Comparison of ENCODE assay signal across 8 cellular contexts in the genomic region with DNA sequence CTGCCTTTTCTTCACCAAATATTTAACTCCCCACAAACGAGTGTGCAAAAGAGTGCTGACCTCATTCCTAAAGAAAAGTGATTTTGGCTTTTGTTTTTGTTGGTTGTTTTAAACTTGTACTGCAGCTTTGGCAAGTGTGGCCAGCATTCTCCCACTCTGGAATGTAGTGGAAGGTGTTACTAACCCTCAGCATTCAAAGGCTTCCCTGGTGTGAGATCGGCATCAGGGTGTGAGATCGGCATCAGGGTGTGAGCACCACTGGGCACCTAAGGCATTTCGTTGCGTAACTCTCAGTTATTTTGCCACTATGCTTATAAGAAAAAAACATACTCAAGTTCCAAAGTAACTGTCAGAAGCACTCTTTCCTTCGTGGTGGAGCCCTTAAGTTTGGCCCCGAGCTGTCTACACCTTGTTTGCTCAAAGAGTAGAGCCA. TPM values are rescaled to one million over a fixed set of nuclear protein-coding genes. Genes with fewer than 3 reads are reported as not detected.
DNase-seq lines count a peak whose midpoint lies in the region; ATAC-seq and TF ChIP-seq lines count a peak whose summit lies in the region.

No MANE protein-coding gene starts in this region.

- H3K4me1 Mint-ChIP-seq in type B pancreatic cell (ENCODE audit: unreplicated experiment), result peaks cover 22% of the 10 kb centered on the region

- TF ChIP-seq CTCF in cardiac muscle cell (IDR thresholded peaks at IDR 0.05; ENCODE audit: low read depth, low read length) (no peak), brain microvascular endothelial cell (IDR thresholded peaks at IDR 0.05; ENCODE audit: low read depth, low read length, missing control alignments) (no peak), liver (IDR thresholded peaks at IDR 0.05; ENCODE audit: low read depth, low read length, missing input control) (no peak), type B pancreatic cell (conservative IDR thresholded peaks at IDR 0.05) (no peak)

- no peaks in the 10 kb centered on the region for H3K36me3 ChIP-seq in cardiac muscle cell
- H3K36me3 ChIP-seq in brain microvascular endothelial cell (replicated peaks), result no peaks in the 10 kb centered on the region
- no peaks in the 10 kb centered on the region for H3K36me3 ChIP-seq in liver (ENCODE audit: control insufficient read depth in 4 of 4, insufficient read depth in 3 of 4, low read depth in 1 of 4, low read length in 3 of 4)

- peak overlapping the region; percentile 82 for H3K27ac Mint-ChIP-seq in type B pancreatic cell

- H3K27ac ChIP-seq in cardiac muscle cell (no peak overlapping the region), brain microvascular endothelial cell (peak overlapping the region; percentile 74), liver (ENCODE audit: low read depth in 1 of 2, low read length in 2 of 2) (peak overlapping the region; percentile 60 to 74)

- ATAC-seq in Right ventricle myocardium inferior, result no peak

- in situ Hi-C loops in brain microvascular endothelial cell (cut with HindIII; ENCODE audit: low pct_ligation_motif_present, low sequenced_read_pairs), result no loop called here

- H3K4me1 ChIP-seq in cardiac muscle cell (ENCODE audit: low read depth) (peaks cover 5% of the 10 kb centered on the region), liver (ENCODE audit: control insufficient read depth in 4 of 4, insufficient read depth in 4 of 4, low read length in 3 of 4) (peaks cover 5 to 23% (median 14%) of the 10 kb centered on the region in 4 donors)

- H3K4me3 ChIP-seq in cardiac muscle cell, result peak overlapping the region; percentile 50
- peak overlapping the region; percentile 86 for H3K4me3 ChIP-seq in brain microvascular endothelial cell (ENCODE audit: low read depth, low read length)
- peak overlapping the region; percentile 28 to 81 (median 69) for H3K4me3 ChIP-seq in liver (ENCODE audit: low read depth in 1 of 3, low read length in 3 of 3)

- H3K4me3 Mint-ChIP-seq in type B pancreatic cell, result peak overlapping the region; percentile 96

- H3K36me3 Mint-ChIP-seq in type B pancreatic cell, result peaks cover 6% of the 10 kb centered on the region

- H3K9me3 Mint-ChIP-seq in type B pancreatic cell, result peaks cover 6% of the 10 kb centered on the region

- intact Hi-C loops in Right ventricle myocardium inferior (cut with DNase I), result loop anchor here (1.0 kb wide), 1 partner anchor 90 kb away; the partner anchor contains the start of gene DCAF17

- peaks cover 28% of the 10 kb centered on the region for H3K27me3 Mint-ChIP-seq in type B pancreatic cell

- 25% methylated on average over 7 of the region's 7 CpGs for WGBS in liver

- peaks cover 35% of the 10 kb centered on the region for H3K27me3 ChIP-seq in cardiac muscle cell
- H3K27me3 ChIP-seq in brain microvascular endothelial cell (replicated peaks), result no peaks in the 10 kb centered on the region
- H3K27me3 ChIP-seq in liver (ENCODE audit: control insufficient read depth in 4 of 4, insufficient read depth in 4 of 4, low read length in 3 of 4), result no peaks in the 10 kb centered on the region

- TF ChIP-seq RAD21 in liver (IDR thresholded peaks at IDR 0.05), result no peak

- H3K9me3 ChIP-seq in cardiac muscle cell (ENCODE audit: low read depth) (no peaks in the 10 kb centered on the region), liver (ENCODE audit: control insufficient read depth in 4 of 4, low read length in 3 of 4) (no peaks in the 10 kb centered on the region)

- peak; percentile 21 to 48 for DNase-seq in cardiac muscle cell (ENCODE audit: low read depth in 1 of 2, low spot score in 1 of 2)
- DNase-seq in Right ventricle myocardium inferior (ENCODE audit: missing footprints), result no peak
- no peak for DNase-seq in brain microvascular endothelial cell
- DNase-seq in type B pancreatic cell (ENCODE audit: extremely low spot score, unreplicated experiment), result no peak
- no peak for DNase-seq in DMS53 treated with DMSO at 0.1 percent for 48 hours (lab: John Stamatoyannopoulos, UW; ENCODE audit: unreplicated experiment)
- DNase-seq in activated naive CD4-positive, alpha-beta T cell treated with Interleukin-2 at 50 U/mL for 16 hours, result no peak
- DNase-seq in DMS79 treated with DMSO at 0.1 percent for 48 hours (lab: John Stamatoyannopoulos, UW), result no peak

- H3K9ac ChIP-seq in liver (ENCODE audit: low read depth in 1 of 2, low read length in 2 of 2), result peak overlapping the region in 1 of 2 donors; percentile 74

TF ChIP-seq in liver, 16 proteins besides CTCF, POLR2A, EP300 and RAD21:
- TF ChIP-seq YY1 (IDR thresholded peaks at IDR 0.05), result no peak
- TF ChIP-seq HNF4A (conservative IDR thresholded peaks at IDR 0.05), result no peak
- no peak for TF ChIP-seq GABPA (IDR thresholded peaks at IDR 0.05 in 1 of 2, conservative IDR thresholded peaks at IDR 0.05 in 1 of 2)
- no peak for TF ChIP-seq MAX (IDR thresholded peaks at IDR 0.05)
- TF ChIP-seq HNF4G (IDR thresholded peaks at IDR 0.05), result no peak
- no peak for TF ChIP-seq NR2F2 (IDR thresholded peaks at IDR 0.05)
- TF ChIP-seq TAF1 (conservative IDR thresholded peaks at IDR 0.05), result no peak
- TF ChIP-seq JUND (IDR thresholded peaks at IDR 0.05), result no peak
- no peak for TF ChIP-seq EGR1 (IDR thresholded peaks at IDR 0.05; ENCODE audit: low read depth in 2 of 2)
- TF ChIP-seq ZBTB33 (IDR thresholded peaks at IDR 0.05), result no peak
- no peak for TF ChIP-seq RXRA (IDR thresholded peaks at IDR 0.05)
- TF ChIP-seq, protein P1, sequence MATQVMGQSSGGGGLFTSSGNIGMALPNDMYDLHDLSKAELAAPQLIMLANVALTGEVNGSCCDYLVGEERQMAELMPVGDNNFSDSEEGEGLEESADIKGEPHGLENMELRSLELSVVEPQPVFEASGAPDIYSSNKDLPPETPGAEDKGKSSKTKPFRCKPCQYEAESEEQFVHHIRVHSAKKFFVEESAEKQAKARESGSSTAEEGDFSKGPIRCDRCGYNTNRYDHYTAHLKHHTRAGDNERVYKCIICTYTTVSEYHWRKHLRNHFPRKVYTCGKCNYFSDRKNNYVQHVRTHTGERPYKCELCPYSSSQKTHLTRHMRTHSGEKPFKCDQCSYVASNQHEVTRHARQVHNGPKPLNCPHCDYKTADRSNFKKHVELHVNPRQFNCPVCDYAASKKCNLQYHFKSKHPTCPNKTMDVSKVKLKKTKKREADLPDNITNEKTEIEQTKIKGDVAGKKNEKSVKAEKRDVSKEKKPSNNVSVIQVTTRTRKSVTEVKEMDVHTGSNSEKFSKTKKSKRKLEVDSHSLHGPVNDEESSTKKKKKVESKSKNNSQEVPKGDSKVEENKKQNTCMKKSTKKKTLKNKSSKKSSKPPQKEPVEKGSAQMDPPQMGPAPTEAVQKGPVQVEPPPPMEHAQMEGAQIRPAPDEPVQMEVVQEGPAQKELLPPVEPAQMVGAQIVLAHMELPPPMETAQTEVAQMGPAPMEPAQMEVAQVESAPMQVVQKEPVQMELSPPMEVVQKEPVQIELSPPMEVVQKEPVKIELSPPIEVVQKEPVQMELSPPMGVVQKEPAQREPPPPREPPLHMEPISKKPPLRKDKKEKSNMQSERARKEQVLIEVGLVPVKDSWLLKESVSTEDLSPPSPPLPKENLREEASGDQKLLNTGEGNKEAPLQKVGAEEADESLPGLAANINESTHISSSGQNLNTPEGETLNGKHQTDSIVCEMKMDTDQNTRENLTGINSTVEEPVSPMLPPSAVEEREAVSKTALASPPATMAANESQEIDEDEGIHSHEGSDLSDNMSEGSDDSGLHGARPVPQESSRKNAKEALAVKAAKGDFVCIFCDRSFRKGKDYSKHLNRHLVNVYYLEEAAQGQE (IDR thresholded peaks at IDR 0.05), result no peak
- TF ChIP-seq, protein P2, sequence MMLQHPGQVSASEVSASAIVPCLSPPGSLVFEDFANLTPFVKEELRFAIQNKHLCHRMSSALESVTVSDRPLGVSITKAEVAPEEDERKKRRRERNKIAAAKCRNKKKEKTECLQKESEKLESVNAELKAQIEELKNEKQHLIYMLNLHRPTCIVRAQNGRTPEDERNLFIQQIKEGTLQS (IDR thresholded peaks at IDR 0.05), result no peak

RNA-seq across cellular contexts. Expression of gene CYBRD1, which starts 1.7 kb away (rescaled TPM):
- total RNA-seq in cardiac muscle cell (0.86 and 0.95 TPM in 2 replicates), Right ventricle myocardium inferior (69.8 TPM), liver (10 to 100 TPM; 12.8 to 51.1 TPM), type B pancreatic cell (ENCODE audit: low replicate concordance) (12.9 and 21.1 TPM in 2 replicates)
- polyA plus RNA-seq in cardiac muscle cell (1.7 and 2.3 TPM in 2 replicates), liver (1 to 10 TPM; 5.8 to 6.0 TPM)

Comparison
In these comparisons a context has a peak if more than half of its experiments do, and no peak if none do; other contexts are left out.
1. DNase-seq: peak in cardiac muscle cell (2 of 2); none in Right ventricle myocardium inferior (single experiment), brain microvascular endothelial cell (single experiment), type B pancreatic cell (single experiment), DMS53 treated with DMSO at 0.1 percent for 48 hours (single experiment), activated naive CD4-positive, alpha-beta T cell treated with Interleukin-2 at 50 U/mL for 16 hours (single experiment) and DMS79 treated with DMSO at 0.1 percent for 48 hours (single experiment).
2. Peak in every context shown above with its lines, with median percentiles within 50 percentile points of each other: H3K4me3 ChIP-seq.